ENCODE assay signal across 16 cellular contexts in genomic region chr10:84549368-84549767, GRCh38.
DNase-seq lines count a peak whose midpoint lies in the region; ATAC-seq and TF ChIP-seq lines count a peak whose summit lies in the region.
"Had no signal": no experiment of that assay in that cellular context is flagged by ENCODE, and none has a peak within 500 bp of the region (broad histone marks: within the 10 kb centered on the region; RNA-seq: fewer than 3 reads in every experiment).

No MANE protein-coding gene starts in this region.

- intact Hi-C loops in HCT116 (cut with micrococcal nuclease) = no loop called here

- H3K9me3 ChIP-seq in BLaER1 = no peaks in the 10 kb centered on the region
- no peaks in the 10 kb centered on the region for H3K9me3 ChIP-seq in HCT116 (ENCODE audit: control insufficient read depth in 1 of 2, insufficient read depth in 1 of 2, low read depth in 1 of 2, low read length in 2 of 2)
- no peaks in the 10 kb centered on the region for H3K9me3 ChIP-seq in trophoblast cell (ENCODE audit: insufficient read depth, low read depth, low read length)
- H3K9me3 ChIP-seq: HAP-1 had no signal

- peak; percentile 33; the same call in 1 of the 2 replicates for ATAC-seq in HCT116
- ATAC-seq in left lobe of liver = peak; percentile 89
- no peak for ATAC-seq in HG02938 (IDR thresholded peaks at IDR 0.05; ENCODE audit: unreplicated experiment)
- ATAC-seq in HG02884 (IDR thresholded peaks at IDR 0.05; ENCODE audit: unreplicated experiment) = no peak
- ATAC-seq: GM12878 had no signal

- H3K9ac ChIP-seq in BLaER1 = no peak overlapping the region
- H3K9ac ChIP-seq in HCT116 (ENCODE audit: low read length) = no peak overlapping the region
- H3K9ac ChIP-seq in trophoblast cell (ENCODE audit: low read length) = peak overlapping the region; percentile 38

- no peak for TF ChIP-seq RAD21 in HCT116 (IDR thresholded peaks at IDR 0.05; ENCODE audit: low read depth)

- no peak overlapping the region for H4K91ac ChIP-seq in trophoblast cell (ENCODE audit: low read depth, low read length)

- H3K27ac ChIP-seq in BLaER1 (no peak overlapping the region), HCT116 (ENCODE audit: low read depth, low read length) (no peak overlapping the region), trophoblast cell (ENCODE audit: low read depth, low read length) (no peak overlapping the region)

- no peak overlapping the region for H2BK5ac ChIP-seq in trophoblast cell (ENCODE audit: low read depth, low read length, poor library complexity)

- no peak overlapping the region for H3K14ac ChIP-seq in trophoblast cell (ENCODE audit: low read length)

- H4K20me1 ChIP-seq in BLaER1 (no peaks in the 10 kb centered on the region), HCT116 (ENCODE audit: insufficient read depth) (no peaks in the 10 kb centered on the region)

- TF ChIP-seq POLR2A in HCT116 (IDR thresholded peaks at IDR 0.05; ENCODE audit: borderline replicate concordance, extremely low read depth, insufficient read depth, insufficient read length) = no peak

- BruUV-seq in HCT116 (replicated peaks; lab: Mats Ljungman, UMichigan) = no TSS peak

- TF ChIP-seq CTCF in HCT116 (IDR thresholded peaks at IDR 0.05 in 2 of 3, conservative IDR thresholded peaks at IDR 0.05 in 1 of 3; ENCODE audit: borderline replicate concordance in 1 of 3, insufficient read depth in 1 of 3, low read depth in 2 of 3, low read length in 2 of 3) = no peak

- H3K4me1 ChIP-seq in BLaER1 (peaks cover 26% of the 10 kb centered on the region), HCT116 (ENCODE audit: control insufficient read depth in 1 of 2, insufficient read depth in 2 of 2, low read length in 2 of 2) (no peaks in the 10 kb centered on the region), trophoblast cell (ENCODE audit: control insufficient read depth in 1 of 2, insufficient read depth in 2 of 2, low read length in 2 of 2) (no peaks in the 10 kb centered on the region)
- H3K4me1 ChIP-seq: HAP-1 had no signal

- no peak overlapping the region for H3K4me3 ChIP-seq in BLaER1
- H3K4me3 ChIP-seq in HCT116 (replicated peaks in 1 of 2; ENCODE audit: low read depth in 1 of 2, low read length in 2 of 2) = no peak overlapping the region
- H3K4me3 ChIP-seq in trophoblast cell (ENCODE audit: low read depth, low read length) = no peak overlapping the region
- H3K4me3 ChIP-seq: GM12878, HAP-1 had no signal

- H3K4ac ChIP-seq in trophoblast cell (ENCODE audit: low read depth, low read length) = no peak overlapping the region

- H3K4me2 ChIP-seq in BLaER1 (peak overlapping the region; percentile 54), HCT116 (ENCODE audit: low read length) (no peak overlapping the region), trophoblast cell (ENCODE audit: low read length) (no peak overlapping the region)

- no peak overlapping the region for H2AFZ ChIP-seq in HCT116 (ENCODE audit: low read depth, low read length, poor library complexity, severe bottlenecking)
- no peak overlapping the region for H2AFZ ChIP-seq in trophoblast cell (ENCODE audit: insufficient read depth, low read length, poor library complexity)

- RAD21 ChIA-PET in HCT116 (lab: Charles Lee; ENCODE audit: low non-redundant PET in 1 of 2, low total read pairs in 2 of 2, uncharacterized antibody in 2 of 2, unreplicated experiment in 2 of 2) = interaction anchor here in 1 of 2 experiments (1.5 kb wide), 1 partner anchor 9 kb away, joined by 4 read pairs; no protein-coding TSS in a partner anchor

- no peak overlapping the region for H3K23ac ChIP-seq in trophoblast cell (ENCODE audit: low read length)

- no peaks in the 10 kb centered on the region for H3K9me2 ChIP-seq in HCT116 (ENCODE audit: insufficient read depth)

- DNase-seq in HCT116 (ENCODE audit: low read depth, low spot score) = no peak
- DNase-seq in left lobe of liver (ENCODE audit: low spot score) = peak; percentile 54
- no peak for DNase-seq in trophoblast cell
- DNase-seq in NCI-H510A treated with DMSO at 0.1 percent for 48 hours (lab: John Stamatoyannopoulos, UW) = no peak
- DNase-seq: 8988T; C1 segment of cervical spinal cord; CD4-positive, CD25-positive, alpha-beta regulatory T cell; CD8-positive, alpha-beta memory T cell; COR-L47; DMS 273 treated with DMSO at 0.1 percent for 48 hours; DND-41 had no signal

- H3K79me2 ChIP-seq in HCT116 (ENCODE audit: insufficient read depth, low read length) (no peaks in the 10 kb centered on the region), trophoblast cell (ENCODE audit: control insufficient read depth, insufficient read depth, low read length, poor library complexity) (no peaks in the 10 kb centered on the region)

- no CpG with 5 or more reads among the region's 8 CpGs for WGBS in trophoblast cell (ENCODE audit: extremely low coverage, insufficient coverage, insufficient read length)

- H3K36me3 ChIP-seq in BLaER1 (no peaks in the 10 kb centered on the region), HCT116 (ENCODE audit: control insufficient read depth in 1 of 2, insufficient read depth in 2 of 2, low read length in 2 of 2) (no peaks in the 10 kb centered on the region), trophoblast cell (ENCODE audit: control insufficient read depth in 1 of 2, insufficient read depth in 2 of 2, low read length in 2 of 2) (no peaks in the 10 kb centered on the region)
- H3K36me3 ChIP-seq: HAP-1 had no signal

- no peak overlapping the region for H2AK5ac ChIP-seq in trophoblast cell (ENCODE audit: low read length)

- no peaks in the 10 kb centered on the region for H3K27me3 ChIP-seq in BLaER1
- H3K27me3 ChIP-seq in HCT116 (ENCODE audit: insufficient read depth, low read length) = peaks cover 18% of the 10 kb centered on the region
- no peaks in the 10 kb centered on the region for H3K27me3 ChIP-seq in trophoblast cell (ENCODE audit: insufficient read depth, low read length)

- no peak overlapping the region for H2BK12ac ChIP-seq in trophoblast cell (ENCODE audit: low read length)

- POLR2A ChIA-PET in HCT116 (lab: Charles Lee) = no interaction called here

- no peak overlapping the region for H3K18ac ChIP-seq in trophoblast cell (ENCODE audit: low read length)

- no peak overlapping the region for H4K8ac ChIP-seq in trophoblast cell (ENCODE audit: low read depth, low read length)

- CTCF ChIA-PET in HCT116 (lab: Charles Lee) = interaction anchor here (0.7 to 2.4 kb wide), 9 partner anchors 9 to 411 kb away, joined by 3 to 27 read pairs (median 5); no protein-coding TSS in a partner anchor

- no peaks in the 10 kb centered on the region for H3K79me1 ChIP-seq in trophoblast cell (ENCODE audit: low read length)

- H4K12ac ChIP-seq in trophoblast cell (ENCODE audit: low read depth, low read length) = no peak overlapping the region

- H2BK120ac ChIP-seq in trophoblast cell (ENCODE audit: insufficient read depth, low read length, poor library complexity) = no peak overlapping the region

TF ChIP-seq in HCT116, 20 proteins besides CTCF, POLR2A, EP300 and RAD21 (continues in another document):
- TF ChIP-seq FOSL1 (IDR thresholded peaks at IDR 0.05; ENCODE audit: low read depth) (no peak), JUND (IDR thresholded peaks at IDR 0.05) (no peak), ELF1 (IDR thresholded peaks at IDR 0.05; ENCODE audit: borderline replicate concordance, low read depth) (no peak), TCF7L2 (IDR thresholded peaks at IDR 0.05; ENCODE audit: borderline replicate concordance, extremely low read depth, insufficient read depth, insufficient read length) (no peak), CEBPB (IDR thresholded peaks at IDR 0.05; ENCODE audit: low read depth) (no peak), EZH2phosphoT487 (IDR thresholded peaks at IDR 0.05; ENCODE audit: borderline replicate concordance) (no peak), ZBTB33 (IDR thresholded peaks at IDR 0.05; ENCODE audit: extremely low read depth, insufficient replicate concordance, low read length) (no peak), ZNF274 (IDR thresholded peaks at IDR 0.05; ENCODE audit: low read depth, low read length) (no peak), MAX (IDR thresholded peaks at IDR 0.05) (no peak), SP1 (IDR thresholded peaks at IDR 0.05; ENCODE audit: low read depth) (no peak), SIN3A (IDR thresholded peaks at IDR 0.05; ENCODE audit: low read depth) (no peak), POLR2AphosphoS5 (IDR thresholded peaks at IDR 0.05; ENCODE audit: low read depth, low read length) (no peak), YY1 (IDR thresholded peaks at IDR 0.05; ENCODE audit: extremely low read depth, insufficient replicate concordance, low read depth, low read length) (no peak), SRF (IDR thresholded peaks at IDR 0.05; ENCODE audit: low read depth) (no peak), EZH2 (IDR thresholded peaks at IDR 0.05) (no peak), CBX3 (IDR thresholded peaks at IDR 0.05; ENCODE audit: low read depth) (no peak), EGR1 (IDR thresholded peaks at IDR 0.05; ENCODE audit: low read depth) (no peak)

Comparison
In these comparisons a context has a peak if more than half of its experiments do, and no peak if none do; other contexts are left out.
1. ATAC-seq: peak in HCT116 (single experiment) and left lobe of liver (single experiment); none in HG02938 (single experiment) and HG02884 (single experiment).